In the genomic region with DNA sequence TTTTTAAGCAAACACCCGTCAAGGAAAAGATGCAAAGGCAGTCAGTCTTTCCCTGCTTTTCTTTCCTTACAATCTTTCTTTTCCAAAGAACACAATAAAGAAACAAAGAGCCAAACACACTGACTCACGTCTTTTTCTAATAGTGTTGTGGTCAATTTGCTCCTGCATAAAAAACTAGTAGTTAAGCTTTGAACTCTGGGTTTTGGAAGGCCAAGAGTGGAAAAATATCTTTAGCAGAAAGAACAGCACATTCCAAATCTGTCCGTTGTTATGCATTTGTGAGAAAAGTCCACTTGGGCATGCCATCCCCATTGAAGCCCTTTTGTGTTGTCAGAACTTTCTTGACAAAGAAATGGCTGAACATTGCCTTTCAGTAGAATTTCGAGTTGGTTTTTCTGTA, we compare ENCODE assay signal across 1 cellular context.
TF ChIP-seq lines count a peak whose summit lies in the region.

No MANE protein-coding gene starts in this region.

TF ChIP-seq in endothelial cell of umbilical vein, 7 proteins besides CTCF, POLR2A, EP300 and RAD21:
- TF ChIP-seq MYC (IDR thresholded peaks at IDR 0.05; ENCODE audit: low read depth, low read length): no peak
- TF ChIP-seq GATA2 (IDR thresholded peaks at IDR 0.05; ENCODE audit: insufficient read depth, insufficient read length, low read depth, low read length): no peak
- no peak for TF ChIP-seq EZH2 (IDR thresholded peaks at IDR 0.05; ENCODE audit: borderline replicate concordance, low read depth, low read length, severe bottlenecking)
- no peak for TF ChIP-seq JUN (IDR thresholded peaks at IDR 0.05; ENCODE audit: borderline replicate concordance, insufficient read depth, insufficient read length, low read depth)
- TF ChIP-seq, protein P1, sequence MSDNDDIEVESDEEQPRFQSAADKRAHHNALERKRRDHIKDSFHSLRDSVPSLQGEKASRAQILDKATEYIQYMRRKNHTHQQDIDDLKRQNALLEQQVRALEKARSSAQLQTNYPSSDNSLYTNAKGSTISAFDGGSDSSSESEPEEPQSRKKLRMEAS (IDR thresholded peaks at IDR 0.05; ENCODE audit: insufficient read depth, insufficient read length): no peak
- TF ChIP-seq FOS (IDR thresholded peaks at IDR 0.05; ENCODE audit: borderline replicate concordance, insufficient read depth, low read length): no peak
